ENCODE assay signal across 14 cellular contexts in the genomic region with DNA sequence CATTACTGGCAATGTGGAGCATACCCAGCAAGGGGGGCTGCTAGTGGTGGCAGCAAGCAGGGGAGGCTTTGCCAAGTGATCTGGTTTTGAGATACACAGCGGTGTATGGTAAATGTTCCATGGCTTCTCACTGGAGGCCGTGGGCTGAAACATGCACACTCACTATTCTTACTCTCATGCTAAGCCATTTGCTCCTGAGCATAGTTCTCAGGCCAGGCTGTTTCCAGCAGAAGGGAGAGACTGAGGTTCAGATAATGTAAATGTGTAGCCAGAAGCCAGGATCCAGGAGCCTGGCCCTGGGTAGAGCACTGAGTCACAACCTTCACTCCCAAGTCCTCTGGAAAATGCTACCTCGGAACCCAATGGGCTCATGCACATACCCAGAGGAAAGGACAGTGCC.
"Had no signal": no experiment of that assay in that cellular context is flagged by ENCODE, and none has a peak within 500 bp of the region (broad histone marks: within the 10 kb centered on the region; RNA-seq: fewer than 3 reads in every experiment).

No MANE protein-coding gene starts in this region.

- H3K9me3 Mint-ChIP-seq: nephron progenitor cell had no signal

- H3K4me3 ChIP-seq: heart left ventricle, uterus had no signal

- H3K36me3 ChIP-seq: heart left ventricle, neutrophil, uterus had no signal

- H3K4me1 ChIP-seq: heart left ventricle, uterus had no signal

- DNase-seq: dermis blood vessel endothelial cell; effector CD4-positive, alpha-beta T cell; heart left ventricle; hippocampal formation; kidney glomerular epithelial cell; mesendoderm; naive thymus-derived CD4-positive, alpha-beta T cell; nephron progenitor cell; small intestine; stimulated activated CD4-positive, alpha-beta T cell treated with anti-CD3 and anti-CD28 coated beads, Interleukin-12 subunit alpha, Interleukin-12 subunit beta, amount 100 ng/mL, for 4 hours; stimulated activated naive CD4-positive, alpha-beta T cell treated with Interleukin-2 at 50 U/mL for 16 hours; trophoblast cell; uterus had no signal

- ATAC-seq: heart left ventricle; naive thymus-derived CD4-positive, alpha-beta T cell had no signal

- H3K27ac Mint-ChIP-seq: nephron progenitor cell had no signal

- H3K27me3 ChIP-seq: heart left ventricle, neutrophil, uterus had no signal

- H3K4me3 Mint-ChIP-seq: naive thymus-derived CD4-positive, alpha-beta T cell; nephron progenitor cell had no signal

- H3K27ac ChIP-seq: heart left ventricle, neutrophil, uterus had no signal

- H3K9me3 ChIP-seq: heart left ventricle, neutrophil, uterus had no signal
